Comparison of ENCODE assay signal across 7 cellular contexts in genomic region chr17:77145635-77146632, GRCh38. TPM values are rescaled to one million over a fixed set of nuclear protein-coding genes. Genes with fewer than 3 reads are reported as not detected.
A peak's percentile ranks its signal among the peaks of the same experiment; 100 is the strongest.
DNase-seq lines count a peak whose midpoint lies in the region; ATAC-seq and TF ChIP-seq lines count a peak whose summit lies in the region.

No MANE protein-coding gene starts in this region.

- no peak overlapping the region for H2AK5ac ChIP-seq in mesendoderm (ENCODE audit: low read length)

- peaks cover 26% of the 10 kb centered on the region for H3K36me3 Mint-ChIP-seq in type B pancreatic cell

- DNase-seq in NCI-H69 (lab: John Stamatoyannopoulos, UW), result peak; percentile 47
- peak; percentile 88 for DNase-seq in dedifferentiated amniotic fluid mesenchymal stem cell (ENCODE audit: extremely low spot score)
- DNase-seq in mesendoderm, result peak; percentile 73
- DNase-seq in type B pancreatic cell (ENCODE audit: extremely low spot score, unreplicated experiment), result no peak
- DNase-seq in WERI-Rb-1, result no peak

- H4K8ac ChIP-seq in mesendoderm (ENCODE audit: low read depth, low read length), result no peak overlapping the region

- H3K4me3 Mint-ChIP-seq in type B pancreatic cell, result peak overlapping the region; percentile 58

- peak overlapping the region; percentile 73 for H3K27ac Mint-ChIP-seq in type B pancreatic cell

- H3K4me3 ChIP-seq in mesendoderm (ENCODE audit: low read length) (no peak overlapping the region), WERI-Rb-1 (ENCODE audit: low read depth, low read length) (no peak overlapping the region)

- H3K79me1 ChIP-seq in mesendoderm (ENCODE audit: low read length), result peaks cover 11% of the 10 kb centered on the region

- H3K4me2 ChIP-seq in mesendoderm (ENCODE audit: low read length), result no peak overlapping the region

- H3K9me3 Mint-ChIP-seq in type B pancreatic cell, result no peaks in the 10 kb centered on the region

- no peak overlapping the region for H3K9ac ChIP-seq in mesendoderm (ENCODE audit: low read length)

- TF ChIP-seq CTCF in GM12873 (IDR thresholded peaks at IDR 0.05; ENCODE audit: insufficient read depth, low read depth, low read length, missing control alignments) (peak; percentile 11), type B pancreatic cell (conservative IDR thresholded peaks at IDR 0.05) (no peak), WERI-Rb-1 (IDR thresholded peaks at IDR 0.05; ENCODE audit: low read depth, low read length) (no peak)

- H3K4me1 ChIP-seq in mesendoderm (ENCODE audit: control insufficient read depth, low read depth, low read length), result no peaks in the 10 kb centered on the region

- no peak overlapping the region for H4K5ac ChIP-seq in mesendoderm (ENCODE audit: low read length)

- H3K18ac ChIP-seq in mesendoderm (ENCODE audit: low read length), result no peak overlapping the region

- no peak overlapping the region for H3K23ac ChIP-seq in mesendoderm (ENCODE audit: low read length)

- WGBS in mesendoderm (ENCODE audit: extremely low coverage, insufficient coverage, low lambda C conversion rate), result no CpG with 5 or more reads among the region's 13 CpGs

- no peak overlapping the region for H3K27ac ChIP-seq in mesendoderm (ENCODE audit: low read depth, low read length)
- no peak overlapping the region for H3K27ac ChIP-seq in WERI-Rb-1

- no peak overlapping the region for H2BK15ac ChIP-seq in mesendoderm (replicated peaks; ENCODE audit: low read depth)

- H3K79me2 ChIP-seq in mesendoderm (ENCODE audit: control insufficient read depth, insufficient read depth, low read length), result no peaks in the 10 kb centered on the region

- ATAC-seq in GM18519 (IDR thresholded peaks at IDR 0.05; ENCODE audit: low FRiP score, unreplicated experiment), result no peak

- peaks cover 55% of the 10 kb centered on the region for H3K4me1 Mint-ChIP-seq in type B pancreatic cell (ENCODE audit: unreplicated experiment)

- no peaks in the 10 kb centered on the region for H3K9me3 ChIP-seq in WERI-Rb-1 (ENCODE audit: severe bottlenecking)

- H3K27me3 Mint-ChIP-seq in type B pancreatic cell, result no peaks in the 10 kb centered on the region

- no peak overlapping the region for H3K4ac ChIP-seq in mesendoderm (ENCODE audit: low read depth, low read length)

- no peak overlapping the region for H2BK120ac ChIP-seq in mesendoderm (ENCODE audit: low read depth, low read length)

- peak overlapping the region; percentile 63 for H3K56ac ChIP-seq in mesendoderm (ENCODE audit: low read length)

- H3K27me3 ChIP-seq in mesendoderm (ENCODE audit: insufficient read depth, low read length, poor library complexity), result no peaks in the 10 kb centered on the region
- no peaks in the 10 kb centered on the region for H3K27me3 ChIP-seq in WERI-Rb-1 (ENCODE audit: insufficient read depth, low read depth, severe bottlenecking)

- H2BK5ac ChIP-seq in mesendoderm (ENCODE audit: low read length), result no peak overlapping the region

- H3K36me3 ChIP-seq in mesendoderm (ENCODE audit: control insufficient read depth, insufficient read depth, low read length), result no peaks in the 10 kb centered on the region
- peaks cover 62% of the 10 kb centered on the region for H3K36me3 ChIP-seq in WERI-Rb-1

RNA-seq across cellular contexts. Expression of gene SEC14L1, which starts 5.2 kb away (rescaled TPM):
- polyA plus RNA-seq in mesendoderm (2013, experiment 1 of 2), result 29.1 TPM
- polyA plus RNA-seq in mesendoderm (2013, experiment 2 of 2), result 31.2 TPM
- 42.3 and 74.9 TPM in 2 replicates for total RNA-seq in type B pancreatic cell (ENCODE audit: low replicate concordance)

Comparison
In these comparisons a context has a peak if more than half of its experiments do, and no peak if none do; other contexts are left out.
1. DNase-seq: peak in NCI-H69 (single experiment), dedifferentiated amniotic fluid mesenchymal stem cell (single experiment) and mesendoderm (single experiment); none in type B pancreatic cell (single experiment) and WERI-Rb-1 (single experiment).